Comparison of ENCODE assay signal across 18 cellular contexts in genomic region chr7:104795616-104796398, GRCh38.
DNase-seq lines count a peak whose midpoint lies in the region; ATAC-seq and TF ChIP-seq lines count a peak whose summit lies in the region.
"Had no signal": no experiment of that assay in that cellular context is flagged by ENCODE, and none has a peak within 500 bp of the region (broad histone marks: within the 10 kb centered on the region; RNA-seq: fewer than 3 reads in every experiment).

No MANE protein-coding gene starts in this region.

- H3K4me1 ChIP-seq in neuronal stem cell (ENCODE audit: control insufficient read depth in 2 of 2, insufficient read depth in 1 of 2, low read depth in 1 of 2, low read length in 2 of 2) (peaks cover 0 to 2% of the 10 kb centered on the region in 2 donors), upper lobe of left lung (no peaks in the 10 kb centered on the region)

- H3K9me3 ChIP-seq in neuronal stem cell (replicated peaks in 1 of 2; ENCODE audit: control insufficient read depth in 2 of 2, insufficient read depth in 1 of 2, low read depth in 1 of 2, low read length in 2 of 2) (no peaks in the 10 kb centered on the region), upper lobe of left lung (no peaks in the 10 kb centered on the region)

- DNase-seq in LHCN-M2 (ENCODE audit: low read depth) (peak; percentile 14), astrocyte of the hippocampus (ENCODE audit: low read depth, low spot score) (peak; percentile 23), epithelial cell of esophagus (ENCODE audit: low read depth) (peak; percentile 22), neuronal stem cell (ENCODE audit: low spot score) (no peak), posterior vena cava (ENCODE audit: low spot score) (no peak), upper lobe of left lung (no peak)
- DNase-seq: HFFc6; KG1; NCI-H1092; NCI-H226; NCI-H526 treated with DMSO at 0.1 percent for 48 hours; NK-92 treated with Interleukin-12 subunit alpha and Interleukin-12 subunit beta, amount 100 ng/mL, for 24 hours; OCI-M1; RPMI8226 had no signal

- H2BK120ac ChIP-seq in neuronal stem cell (ENCODE audit: low read depth, low read length): no peak overlapping the region

- H3K27me3 ChIP-seq in neuronal stem cell (ENCODE audit: control insufficient read depth in 3 of 3, insufficient read depth in 3 of 3, low read depth in 1 of 3, low read length in 3 of 3) (peaks cover 0 to 2% (median 0%) of the 10 kb centered on the region in 3 experiments), upper lobe of left lung (no peaks in the 10 kb centered on the region)

- H3K14ac ChIP-seq in neuronal stem cell (ENCODE audit: low read length): no peak overlapping the region

- H3K36me3 ChIP-seq in neuronal stem cell (replicated peaks in 1 of 2; ENCODE audit: control insufficient read depth in 2 of 2, insufficient read depth in 2 of 2, low read length in 2 of 2) (no peaks in the 10 kb centered on the region), upper lobe of left lung (no peaks in the 10 kb centered on the region)

- no peak for TF ChIP-seq POLR2A in upper lobe of left lung (IDR thresholded peaks at IDR 0.05)

- no peak overlapping the region for H2BK12ac ChIP-seq in neuronal stem cell (ENCODE audit: low read length)

- no peak overlapping the region for H4K8ac ChIP-seq in neuronal stem cell (ENCODE audit: low read depth, low read length)

- TF ChIP-seq CTCF in epithelial cell of esophagus (IDR thresholded peaks at IDR 0.05; ENCODE audit: insufficient read depth, low read depth, low read length, missing control alignments): no peak
- no peak for TF ChIP-seq CTCF in upper lobe of left lung (IDR thresholded peaks at IDR 0.05)

- no peak overlapping the region for H3K4ac ChIP-seq in neuronal stem cell (ENCODE audit: low read length)

- H3K79me1 ChIP-seq in neuronal stem cell (ENCODE audit: low read depth, low read length): no peaks in the 10 kb centered on the region

- no peak overlapping the region for H3K23ac ChIP-seq in neuronal stem cell (ENCODE audit: low read depth, low read length, poor library complexity)

- H2AFZ ChIP-seq in neuronal stem cell (ENCODE audit: low read length): no peak overlapping the region

- no peak overlapping the region for H3K18ac ChIP-seq in neuronal stem cell (ENCODE audit: low read length)

- ATAC-seq in HG02642 (IDR thresholded peaks at IDR 0.05; ENCODE audit: poor library complexity, unreplicated experiment) (no peak), upper lobe of left lung (ENCODE audit: low FRiP score in 2 of 2) (no peak), GM19395 (IDR thresholded peaks at IDR 0.05; ENCODE audit: unreplicated experiment) (no peak)
- ATAC-seq: HepG2 had no signal

- WGBS in neuronal stem cell (ENCODE audit: extremely low coverage in 2 of 2, insufficient read length in 2 of 2, insufficient replicate concordance in 1 of 2), 2 donors: no CpG with 5 or more reads among the region's 7 CpGs
- 80 to 82% methylated on average over 7 of the region's 7 CpGs for WGBS in upper lobe of left lung, 2 donors

- no peak overlapping the region for H2BK15ac ChIP-seq in neuronal stem cell (ENCODE audit: low read length)

- no peak overlapping the region for H3K4me2 ChIP-seq in neuronal stem cell (ENCODE audit: insufficient read depth, low read length, poor library complexity, severe bottlenecking)

- H3K9ac ChIP-seq in neuronal stem cell (ENCODE audit: low read depth, low read length, poor library complexity): peak overlapping the region; percentile 26

- H4K91ac ChIP-seq in neuronal stem cell (ENCODE audit: low read depth, low read length, poor library complexity): no peak overlapping the region

- H3K4me3 ChIP-seq in epithelial cell of esophagus (ENCODE audit: low read length): no peak overlapping the region
- H3K4me3 ChIP-seq in neuronal stem cell (ENCODE audit: low read length in 2 of 2): no peak overlapping the region
- H3K4me3 ChIP-seq in upper lobe of left lung: no peak overlapping the region

- intact Hi-C loops in posterior vena cava (cut with DNase I): no loop called here

- no peak overlapping the region for H2AK5ac ChIP-seq in neuronal stem cell (ENCODE audit: low read depth, low read length)

- H3K27ac ChIP-seq in neuronal stem cell (replicated peaks; ENCODE audit: low read length) (no peak overlapping the region), upper lobe of left lung (no peak overlapping the region)
- H3K27ac ChIP-seq: C4-2B had no signal

- no peak overlapping the region for H2BK5ac ChIP-seq in neuronal stem cell (ENCODE audit: low read length)

- TF ChIP-seq EP300 in upper lobe of left lung (IDR thresholded peaks at IDR 0.05): no peak

Comparison
In these comparisons a context has a peak if more than half of its experiments do, and no peak if none do; other contexts are left out.
1. DNase-seq: peak in LHCN-M2 (single experiment), astrocyte of the hippocampus (single experiment) and epithelial cell of esophagus (single experiment); none in neuronal stem cell (single experiment), posterior vena cava (single experiment) and upper lobe of left lung (0 of 2).